23 cellular contexts compared by ENCODE assay signal in the genomic region with DNA sequence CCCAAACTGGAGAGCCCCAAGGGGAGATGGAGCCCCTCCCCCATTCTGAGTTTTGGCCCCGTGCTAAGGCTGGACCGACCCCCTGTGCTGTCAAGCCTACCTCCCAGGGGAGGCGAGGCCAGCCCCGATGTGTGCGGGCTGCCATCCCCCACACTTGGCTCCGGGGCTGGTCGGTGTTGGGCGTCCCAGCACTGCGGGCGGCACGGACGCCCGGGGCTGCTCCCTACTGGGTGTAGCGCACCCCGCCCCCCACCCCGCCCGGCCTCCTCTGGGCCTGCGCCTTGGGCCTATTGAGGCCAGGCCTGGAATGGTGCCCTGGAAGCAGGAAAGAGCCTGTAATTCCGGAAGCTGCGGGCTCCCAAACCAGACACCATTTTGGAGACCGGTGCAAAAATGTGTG. TPM values are rescaled to one million over a fixed set of nuclear protein-coding genes. Genes with fewer than 3 reads are reported as not detected.
DNase-seq lines count a peak whose midpoint lies in the region; ATAC-seq and TF ChIP-seq lines count a peak whose summit lies in the region.
"Had no signal": no experiment of that assay in that cellular context is flagged by ENCODE, and none has a peak within 500 bp of the region (broad histone marks: within the 10 kb centered on the region; RNA-seq: fewer than 3 reads in every experiment).

No MANE protein-coding gene starts in this region.

- H3K27ac ChIP-seq in esophagus squamous epithelium: no peak overlapping the region
- H3K27ac ChIP-seq: 22Rv1 had no signal

- no CpG with 5 or more reads among the region's 21 CpGs for WGBS in esophagus squamous epithelium, 2 donors

- no peak for TF ChIP-seq CTCF in fibroblast of villous mesenchyme (IDR thresholded peaks at IDR 0.05; ENCODE audit: insufficient read depth, low read depth, low read length)
- TF ChIP-seq CTCF in esophagus squamous epithelium (IDR thresholded peaks at IDR 0.05): no peak

- peak; percentile 92 for DNase-seq in ELF-1 (ENCODE audit: low read depth, low spot score)
- DNase-seq in MG63: peak; percentile 91
- DNase-seq in fibroblast of villous mesenchyme (ENCODE audit: low read depth): peak; percentile 82
- peak; percentile 63 for DNase-seq in posterior vena cava (ENCODE audit: low spot score)
- no peak for DNase-seq in ACHN
- no peak for DNase-seq in esophagus squamous epithelium (lab: John Stamatoyannopoulos, UW)
- DNase-seq: CD4-positive, CD25-positive, alpha-beta regulatory T cell; DMS153; DND-41; GOT3; HCEC 1CT; KBM-7; NCI-H1105 treated with DMSO at 0.1 percent for 48 hours; NCI-H146; NCI-H1930; NCI-H2107; NCI-H524 treated with DMSO at 0.1 percent for 48 hours; NCI-H774; SIG-M5; SK-N-SH had no signal

- in situ Hi-C loops in ACHN (cut with HindIII; ENCODE audit: low pct_ligation_motif_present, low pct_unique_long_range_greater_than_20kb, low sequenced_read_pairs): no loop called here

- H3K4me3 ChIP-seq in MG63 (peak overlapping the region; percentile 59), fibroblast of villous mesenchyme (ENCODE audit: low read depth, low read length) (peak overlapping the region; percentile 58), esophagus squamous epithelium (no peak overlapping the region)

- peaks cover 12% of the 10 kb centered on the region; the same call in 1 of the 2 replicates for H3K36me3 ChIP-seq in MG63
- H3K36me3 ChIP-seq in esophagus squamous epithelium: peaks cover 0 to 11% (median 0%) of the 10 kb centered on the region in 3 donors

- H3K9me3 ChIP-seq in MG63 (no peaks in the 10 kb centered on the region), esophagus squamous epithelium (no peaks in the 10 kb centered on the region)
- H3K9me3 ChIP-seq: SK-N-SH had no signal

- H3K27me3 ChIP-seq in MG63: no peaks in the 10 kb centered on the region
- H3K27me3 ChIP-seq in esophagus squamous epithelium: no peaks in the 10 kb centered on the region

- peaks cover 4 to 22% (median 11%) of the 10 kb centered on the region in 3 donors for H3K4me1 ChIP-seq in esophagus squamous epithelium

- TF ChIP-seq POLR2A in esophagus squamous epithelium (IDR thresholded peaks at IDR 0.05): no peak

- no peak for ATAC-seq in HG02885 (IDR thresholded peaks at IDR 0.05; ENCODE audit: poor library complexity, unreplicated experiment)

- intact Hi-C loops in posterior vena cava (cut with DNase I) (no loop called here), esophagus squamous epithelium (cut with DNase I) (no loop called here)

RNA-seq across cellular contexts. Expression of gene DCAF4, which starts 2.6 kb away (rescaled TPM):
- total RNA-seq in MG63 (2014; rRNA removed; shearing (Covaris generic); ENCODE audit: low replicate concordance): 36.2 and 71.1 TPM in 2 replicates
- total RNA-seq in fibroblast of villous mesenchyme (12.5 and 14.8 TPM in 2 replicates), posterior vena cava (10 to 100 TPM in 1 of 2 donors, 1 to 10 TPM in 1; 7.4 to 11.3 TPM), esophagus squamous epithelium (10 to 100 TPM in 3 of 4 donors, 1 to 10 TPM in 1; 7.0 to 29.0 (median 14.0) TPM)

RNA-seq across cellular contexts. Expression of gene DPF3, which starts 35.0 kb away (rescaled TPM):
- total RNA-seq in MG63 (2014; rRNA removed; shearing (Covaris generic); ENCODE audit: low replicate concordance): 2.3 and 5.6 TPM in 2 replicates
- total RNA-seq in fibroblast of villous mesenchyme (6.8 and 10.4 TPM in 2 replicates), posterior vena cava (under 1 TPM; 0.19 to 0.93 TPM), esophagus squamous epithelium (1 to 10 TPM in 1 of 4 donors, under 1 TPM in 2, not detected in 1; under 0.01 to 2.7 (median 0.61) TPM)
- total RNA-seq: G401 had no signal

Comparison
In these comparisons a context has a peak if more than half of its experiments do, and no peak if none do; other contexts are left out.
1. DNase-seq: peak in ELF-1 (single experiment), MG63 (single experiment), fibroblast of villous mesenchyme (single experiment) and posterior vena cava (single experiment); none in ACHN (single experiment) and esophagus squamous epithelium (single experiment).
2. H3K4me3 ChIP-seq: peak in MG63 (single experiment) and fibroblast of villous mesenchyme (single experiment); none in esophagus squamous epithelium (0 of 4).